15 cellular contexts compared by ENCODE assay signal in genomic region chr17:68535903-68536302, GRCh38. TPM values are rescaled to one million over a fixed set of nuclear protein-coding genes. Genes with fewer than 3 reads are reported as not detected.
DNase-seq lines count a peak whose midpoint lies in the region; ATAC-seq and TF ChIP-seq lines count a peak whose summit lies in the region.
"Had no signal": no experiment of that assay in that cellular context is flagged by ENCODE, and none has a peak within 500 bp of the region (broad histone marks: within the 10 kb centered on the region; RNA-seq: fewer than 3 reads in every experiment).

No MANE protein-coding gene starts in this region.

- H3K9me2 ChIP-seq in GM23338 (ENCODE audit: insufficient read depth) = no peaks in the 10 kb centered on the region

- peaks cover 0 to 100% (median 99%) of the 10 kb centered on the region in 9 donors for H3K36me3 ChIP-seq in heart left ventricle
- H3K36me3 ChIP-seq in GM23338 (ENCODE audit: insufficient read depth) = no peaks in the 10 kb centered on the region; the same call in 1 of the 2 replicates
- H3K36me3 ChIP-seq in endodermal cell (ENCODE audit: control insufficient read depth, insufficient read depth, low read length) = peaks cover 95% of the 10 kb centered on the region
- peaks cover 43 to 81% (median 74%) of the 10 kb centered on the region in 5 donors for H3K36me3 ChIP-seq in subcutaneous abdominal adipose tissue (ENCODE audit: control insufficient read depth in 5 of 5, insufficient read depth in 5 of 5, low read length in 5 of 5)

- H3K4me1 Mint-ChIP-seq in GM23338 (no peaks in the 10 kb centered on the region), endodermal cell (no peaks in the 10 kb centered on the region), HFFc6 (ENCODE audit: low read depth) (peaks cover 6% of the 10 kb centered on the region; the same call in 1 of the 2 replicates)

- H3K9me3 ChIP-seq in heart left ventricle (no peaks in the 10 kb centered on the region), endodermal cell (ENCODE audit: control insufficient read depth, low read length) (no peaks in the 10 kb centered on the region), subcutaneous abdominal adipose tissue (ENCODE audit: control insufficient read depth in 5 of 5, low read length in 5 of 5) (no peaks in the 10 kb centered on the region)

- H3K27me3 ChIP-seq in heart left ventricle (no peaks in the 10 kb centered on the region), GM23338 (ENCODE audit: insufficient read depth) (no peaks in the 10 kb centered on the region), endodermal cell (ENCODE audit: control insufficient read depth, insufficient read depth, low read length, poor library complexity, severe bottlenecking) (no peaks in the 10 kb centered on the region), subcutaneous abdominal adipose tissue (ENCODE audit: control insufficient read depth in 5 of 5, insufficient read depth in 4 of 5, low read length in 5 of 5) (no peaks in the 10 kb centered on the region)

- peaks cover 5% of the 10 kb centered on the region; the same call in 1 of the 2 replicates for H4K20me1 ChIP-seq in GM23338 (replicated peaks; ENCODE audit: insufficient read depth)

- H3K9ac ChIP-seq in endodermal cell (ENCODE audit: extremely low read depth, low read length, poor library complexity, severe bottlenecking) (no peak overlapping the region), subcutaneous abdominal adipose tissue (ENCODE audit: low read length in 5 of 5) (peak overlapping the region in 2 of 5 donors; percentile 12 to 14)

- no peak overlapping the region for H3K4me2 ChIP-seq in GM23338

- peaks cover 0 to 26% (median 15%) of the 10 kb centered on the region in 12 donors for H3K4me1 ChIP-seq in heart left ventricle
- H3K4me1 ChIP-seq in GM23338 (ENCODE audit: insufficient read depth) = no peaks in the 10 kb centered on the region
- no peaks in the 10 kb centered on the region for H3K4me1 ChIP-seq in endodermal cell (ENCODE audit: control insufficient read depth, insufficient read depth, low read length)
- H3K4me1 ChIP-seq in subcutaneous abdominal adipose tissue (ENCODE audit: control insufficient read depth in 5 of 5, insufficient read depth in 5 of 5, low read length in 5 of 5) = peaks cover 0 to 11% (median 6%) of the 10 kb centered on the region in 5 donors

- 67 to 71% (median 70%) methylated on average over 3 of the region's 3 CpGs for WGBS in heart left ventricle, 4 donors
- 92 to 100% methylated on average over 2 to 3 of the region's 3 CpGs for WGBS in endodermal cell (ENCODE audit: insufficient coverage in 1 of 2, insufficient read length in 1 of 2), 2 experiments

- no peaks in the 10 kb centered on the region for H3K27me3 Mint-ChIP-seq in GM23338 (ENCODE audit: insufficient read depth, low read depth, poor library complexity)
- no peaks in the 10 kb centered on the region for H3K27me3 Mint-ChIP-seq in endodermal cell (ENCODE audit: insufficient read depth)
- no peaks in the 10 kb centered on the region; the same call in 1 of the 2 replicates for H3K27me3 Mint-ChIP-seq in HFFc6 (ENCODE audit: insufficient read depth)
- H3K27me3 Mint-ChIP-seq: CD4-positive, alpha-beta T cell had no signal

- peaks cover 35% of the 10 kb centered on the region for H3K36me3 Mint-ChIP-seq in GM23338 (ENCODE audit: low read depth)
- peaks cover 66% of the 10 kb centered on the region for H3K36me3 Mint-ChIP-seq in endodermal cell (ENCODE audit: low read depth)
- H3K36me3 Mint-ChIP-seq in HFFc6 (ENCODE audit: low read depth) = peaks cover 18% of the 10 kb centered on the region

- H3K9me3 Mint-ChIP-seq in GM23338 = no peaks in the 10 kb centered on the region
- no peaks in the 10 kb centered on the region for H3K9me3 Mint-ChIP-seq in endodermal cell
- H3K9me3 Mint-ChIP-seq in HFFc6 = no peaks in the 10 kb centered on the region
- H3K9me3 Mint-ChIP-seq: CD4-positive, alpha-beta T cell had no signal

- TF ChIP-seq POLR2A in heart left ventricle (IDR thresholded peaks at IDR 0.05) = no peak

- no peaks in the 10 kb centered on the region for H3K79me2 ChIP-seq in GM23338 (replicated peaks; ENCODE audit: insufficient read depth)

- DNase-seq in heart left ventricle (no peak), Right ventricle myocardium superior (no peak), GM23338 (ENCODE audit: low spot score) (no peak), endodermal cell (no peak), HFFc6 (no peak), H4 (ENCODE audit: low spot score) (no peak)
- DNase-seq: ACHN; Calu3; CD4-positive, alpha-beta T cell; DMS53; NCI-H187 treated with DMSO at 0.1 percent for 48 hours; NCI-H345; NCI-H526 treated with DMSO at 0.1 percent for 48 hours had no signal

- ATAC-seq in heart left ventricle (no peak), Right ventricle myocardium superior (ENCODE audit: poor library complexity) (no peak), GM23338 (no peak)
- ATAC-seq: HCT116 had no signal

- H3K27ac Mint-ChIP-seq in GM23338 = peak overlapping the region; percentile 93
- peak overlapping the region; percentile 38 for H3K27ac Mint-ChIP-seq in endodermal cell
- no peak overlapping the region; the same call in 1 of the 2 replicates for H3K27ac Mint-ChIP-seq in HFFc6
- H3K27ac Mint-ChIP-seq: CD4-positive, alpha-beta T cell had no signal

- TF ChIP-seq CTCF in heart left ventricle (IDR thresholded peaks at IDR 0.05) = no peak
- no peak for TF ChIP-seq CTCF in GM23338 (conservative IDR thresholded peaks at IDR 0.05; ENCODE audit: low read depth in 2 of 2)
- no peak for TF ChIP-seq CTCF in endodermal cell (conservative IDR thresholded peaks at IDR 0.05)
- no peak for TF ChIP-seq CTCF in HFFc6 (IDR thresholded peaks at IDR 0.05)

- intact Hi-C loops in heart left ventricle (cut with DNase I) = loop anchor here in 8 of 10 donors (5.0 to 10.0 kb wide), 5 partner anchors 76 to 229 kb away; no protein-coding TSS in a partner anchor
- intact Hi-C loops in Right ventricle myocardium superior (cut with DNase I) = loop anchor here (10.0 kb wide), 1 partner anchor 229 kb away; no protein-coding TSS in a partner anchor

- H3K27ac ChIP-seq in heart left ventricle = peak overlapping the region in 8 of 12 donors; percentile 9 to 52 (median 46)
- H3K27ac ChIP-seq in GM23338 (ENCODE audit: low read depth) = no peak overlapping the region
- no peak overlapping the region for H3K27ac ChIP-seq in endodermal cell (ENCODE audit: low read depth, low read length)
- H3K27ac ChIP-seq in subcutaneous abdominal adipose tissue (ENCODE audit: low read depth, low read length) = peak overlapping the region; percentile 13

- no peaks in the 10 kb centered on the region for H3F3A ChIP-seq in GM23338 (replicated peaks; ENCODE audit: low read depth)

- H2AFZ ChIP-seq in GM23338 = no peak overlapping the region

- no peak overlapping the region for H3K4me3 ChIP-seq in heart left ventricle
- H3K4me3 ChIP-seq in GM23338 = no peak overlapping the region
- no peak overlapping the region for H3K4me3 ChIP-seq in endodermal cell (ENCODE audit: low read length)
- no peak overlapping the region for H3K4me3 ChIP-seq in subcutaneous abdominal adipose tissue (ENCODE audit: low read depth in 1 of 5, low read length in 5 of 5)

- H3K4me3 Mint-ChIP-seq in GM23338 (no peak overlapping the region), endodermal cell (no peak overlapping the region), HFFc6 (no peak overlapping the region)
- H3K4me3 Mint-ChIP-seq: CD4-positive, alpha-beta T cell had no signal

TF ChIP-seq in GM23338, 12 proteins besides CTCF, POLR2A, EP300 and RAD21 (continues in another document):
- no peak for TF ChIP-seq CREB1 (CRISPR knock-in tag; IDR thresholded peaks at IDR 0.05; ENCODE audit: low read depth)

RNA-seq across cellular contexts. Expression of gene PRKAR1A, which starts 23.7 kb away (rescaled TPM):
- total RNA-seq in heart left ventricle (1,000 to 10,000 TPM in 3 of 9 donors, 100 to 1,000 TPM in 6; 435 to 1,392 (median 837) TPM), Right ventricle myocardium superior (607 TPM), endodermal cell (100 to 1,000 TPM; 194 to 227 TPM)
- polyA plus RNA-seq in heart left ventricle (100 to 1,000 TPM; 192 to 904 TPM), GM23338 (2016; fragmentation: Nextera tagmentation; extraction: Ambion mirVana) (67.0 and 90.1 TPM in 2 replicates)
- 100 and 106 TPM in 2 replicates for total RNA-seq in GM23338 (2014; rRNA removed; shearing (Covaris generic))
- 131 TPM for polyA plus RNA-seq in endodermal cell (2013, experiment 1 of 2)
- polyA plus RNA-seq in endodermal cell (2013, experiment 2 of 2) = 120 TPM
- 100 to 1,000 TPM; 265 to 302 (median 292) TPM for total RNA-seq in HFFc6 (2021; fragmentation: NEBNext Ultra II Directional; extraction: Animal tissue kit (Norgen Biotek cat#: 25700))
- 161 and 207 TPM in 2 replicates for total RNA-seq in H4 (2014; rRNA removed; shearing (Covaris generic))

Comparison
In these comparisons a context has a peak if more than half of its experiments do, and no peak if none do; other contexts are left out.
1. H3K27ac ChIP-seq: peak in heart left ventricle (8 of 12) and subcutaneous abdominal adipose tissue (single experiment); none in GM23338 (single experiment) and endodermal cell (single experiment).